In the genomic region with DNA sequence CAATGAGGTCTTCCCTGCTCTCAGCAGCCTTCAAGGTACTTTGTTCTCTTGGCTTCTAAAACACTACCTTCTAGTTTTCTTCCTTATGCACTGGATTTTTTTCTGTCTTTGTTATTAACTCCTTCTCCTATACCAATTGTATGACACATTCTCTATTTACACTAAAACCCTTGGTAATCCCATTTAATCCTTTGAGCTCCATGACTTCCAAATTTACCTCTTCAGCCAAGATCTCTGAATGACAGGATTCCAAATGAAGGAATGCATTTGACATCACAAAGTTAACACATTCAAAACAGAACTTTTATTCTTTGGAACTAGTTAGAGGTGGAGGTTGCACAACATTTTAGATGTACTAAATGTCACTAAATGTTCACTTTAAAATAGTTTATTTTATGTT, we compare ENCODE assay signal across 23 cellular contexts.
"Had no signal": no experiment of that assay in that cellular context is flagged by ENCODE, and none has a peak within 500 bp of the region (broad histone marks: within the 10 kb centered on the region; RNA-seq: fewer than 3 reads in every experiment).

No MANE protein-coding gene starts in this region.

- H3K4me3 ChIP-seq: colonic mucosa, esophagus squamous epithelium, lower lobe of right lung, pancreas, stomach, thyroid gland, vagina had no signal

- H3K27me3 ChIP-seq: colonic mucosa, neutrophil, pancreas, stomach, thyroid gland, vagina had no signal

- H3K36me3 ChIP-seq: colonic mucosa, esophagus squamous epithelium, lower lobe of right lung, neutrophil, pancreas, stomach, thyroid gland, vagina had no signal

- FAIRE-seq: endothelial cell of umbilical vein, keratinocyte, pancreas had no signal

- H3K4me1 ChIP-seq: colonic mucosa, lower lobe of right lung, pancreas, stomach, thyroid gland, vagina had no signal

- H3K9me3 ChIP-seq: colonic mucosa, esophagus squamous epithelium, lower lobe of right lung, neutrophil, pancreas, stomach, thyroid gland, vagina had no signal

- H3K27ac ChIP-seq: colonic mucosa, esophagus squamous epithelium, lower lobe of right lung, neutrophil, pancreas, stomach, thyroid gland, vagina had no signal

- DNase-seq: colonic mucosa; effector CD8-positive, alpha-beta T cell; endodermal cell; esophagus squamous epithelium; foreskin melanocyte; hypothalamus; immature natural killer cell; left ventricle myocardium superior; lower lobe of right lung; natural killer cell; pancreas; retina; stimulated activated CD4-positive, alpha-beta T cell treated with anti-CD3 and anti-CD28 coated beads, Interleukin-2, amount 100 ng/mL, for 24 hours; stimulated activated CD4-positive, alpha-beta T cell treated with anti-CD3 and anti-CD28 coated beads, Interleukin-4, amount 100 ng/mL, for 24 hours; stimulated activated naive CD4-positive, alpha-beta T cell treated with Interleukin-2 at 50 U/mL for 16 hours; stomach; thyroid gland; trophoblast cell had no signal

- ATAC-seq: left ventricle myocardium superior, lower lobe of right lung, natural killer cell, pancreas, sciatic nerve had no signal
